In the genomic region with DNA sequence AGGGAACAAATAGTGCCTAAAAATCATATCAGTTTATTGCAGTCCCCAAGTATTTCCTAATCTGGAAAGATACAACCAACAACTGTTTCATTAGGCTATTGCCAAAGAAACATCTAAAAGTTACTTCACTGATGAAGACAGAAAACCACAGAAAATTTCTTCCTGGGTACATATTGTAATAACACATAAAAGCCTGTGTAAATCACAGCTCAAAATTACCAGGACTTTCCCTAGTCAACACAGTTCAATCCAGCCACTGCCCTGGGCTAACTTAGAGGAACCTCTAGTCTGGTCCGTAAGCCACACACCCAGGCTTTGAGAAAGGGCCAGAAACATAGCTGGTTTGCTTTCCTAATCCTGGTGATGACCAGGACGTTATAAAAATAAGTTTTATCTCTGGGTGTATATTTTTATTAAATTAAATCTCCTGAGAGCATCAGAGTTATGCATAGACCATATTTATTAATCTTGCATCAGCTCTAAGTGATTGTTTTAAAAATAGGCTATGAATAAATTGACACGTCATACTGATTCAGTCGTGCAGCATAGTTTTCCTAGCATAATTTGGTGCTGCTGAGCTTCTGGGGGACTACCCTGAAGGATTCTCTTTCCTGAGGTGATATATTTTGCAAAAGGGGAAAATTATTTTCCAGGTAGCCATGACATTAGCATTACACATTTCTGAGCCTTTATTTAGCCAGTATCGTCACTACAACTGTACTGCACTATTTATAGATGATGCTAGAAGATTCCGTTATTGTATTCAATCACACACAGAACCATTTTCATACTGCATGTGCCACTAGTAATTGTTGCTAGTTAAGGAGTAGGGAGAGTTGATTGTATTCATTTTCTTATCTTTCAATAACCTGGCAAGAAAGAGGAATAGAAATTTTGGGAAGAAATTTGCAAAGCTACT, we compare ENCODE assay signal across 19 cellular contexts. TPM values are rescaled to one million over a fixed set of nuclear protein-coding genes. Genes with fewer than 3 reads are reported as not detected.
DNase-seq lines count a peak whose midpoint lies in the region; FAIRE-seq and TF ChIP-seq lines count a peak whose summit lies in the region.
"Had no signal": no experiment of that assay in that cellular context is flagged by ENCODE, and none has a peak within 500 bp of the region (broad histone marks: within the 10 kb centered on the region; RNA-seq: fewer than 3 reads in every experiment).

No MANE protein-coding gene starts in this region.

- H3K4me3 Mint-ChIP-seq in HFFc6: peak overlapping the region; percentile 52
- H3K4me3 Mint-ChIP-seq: activated T-helper 1 cell treated with anti-CD3 and anti-CD28 coated beads, Interleukin-12 subunit alpha, Interleukin-12 subunit beta, Interleukin-2, Interleukin-4 antibody, amounts not matched to agents 30 ng/mL and 10 ng/mL and 1 ng/mL, durations not matched to agents 14 hours and 24 hours and 36 hours; GM23338; stimulated activated naive B cell treated with anti-CD40 and anti-IgM and Interleukin-4, amounts not matched to agents 10 μg/mL and 1 μg/mL and 100 μg/mL, for 72 hours had no signal

- WGBS in thyroid gland, 2 donors: 72 to 74% methylated on average over 6 of the region's 6 CpGs

- no peaks in the 10 kb centered on the region for H3K27me3 ChIP-seq in thyroid gland
- H3K27me3 ChIP-seq: breast epithelium had no signal

- peaks cover 2% of the 10 kb centered on the region; the same call in 1 of the 2 replicates for H3K27me3 Mint-ChIP-seq in HFFc6 (ENCODE audit: insufficient read depth)
- H3K27me3 Mint-ChIP-seq: stimulated activated naive B cell treated with anti-CD40 and anti-IgM and Interleukin-4, amounts not matched to agents 10 μg/mL and 1 μg/mL and 100 μg/mL, for 72 hours had no signal

- H3K4me1 ChIP-seq in kidney (ENCODE audit: control insufficient read depth in 1 of 2, insufficient read depth in 1 of 2, low read depth in 1 of 2, low read length in 2 of 2) (no peaks in the 10 kb centered on the region), thyroid gland (no peaks in the 10 kb centered on the region)
- H3K4me1 ChIP-seq: breast epithelium had no signal

- H3K27ac ChIP-seq in kidney (ENCODE audit: low read depth in 2 of 2, low read length in 2 of 2): peak overlapping the region in 1 of 2 donors; percentile 63
- peak overlapping the region in 1 of 3 donors; percentile 15 for H3K27ac ChIP-seq in thyroid gland
- H3K27ac ChIP-seq: epithelial cell of prostate, VCaP had no signal

- peak overlapping the region; percentile 37 for H3K27ac Mint-ChIP-seq in HFFc6
- H3K27ac Mint-ChIP-seq: activated T-helper 1 cell treated with anti-CD3 and anti-CD28 coated beads, Interleukin-12 subunit alpha, Interleukin-12 subunit beta, Interleukin-2, Interleukin-4 antibody, amounts not matched to agents 30 ng/mL and 10 ng/mL and 1 ng/mL, durations not matched to agents 14 hours and 24 hours and 36 hours; GM23338; stimulated activated naive B cell treated with anti-CD40 and anti-IgM and Interleukin-4, amounts not matched to agents 10 μg/mL and 1 μg/mL and 100 μg/mL, for 72 hours had no signal

- CTCF ChIA-PET in GM10248 (lab: Yijun Ruan, JAX): no interaction called here

- DNase-seq in HFFc6 (peak; percentile 29), cardiac fibroblast (ENCODE audit: low read depth in 2 of 2) (peak; percentile 82 to 93), kidney (peak; percentile 44), thyroid gland (peak; percentile 5 to 7), GM10248 (ENCODE audit: extremely low spot score) (no peak), NCI-H526 treated with DMSO at 0.1 percent for 48 hours (lab: John Stamatoyannopoulos, UW) (no peak), activated T-cell treated with anti-CD3 and anti-CD28 coated beads for 4 hours (no peak), NCI-H345 (lab: John Stamatoyannopoulos, UW) (no peak)
- DNase-seq: COR-L47; NCI-H1105; stimulated activated naive B cell treated with anti-CD40 and anti-IgM and Interleukin-4, amounts not matched to agents 10 μg/mL and 1 μg/mL and 100 μg/mL, for 72 hours had no signal

- peaks cover 15% of the 10 kb centered on the region for H3K36me3 Mint-ChIP-seq in HFFc6 (ENCODE audit: low read depth)
- H3K36me3 Mint-ChIP-seq: stimulated activated naive B cell treated with anti-CD40 and anti-IgM and Interleukin-4, amounts not matched to agents 10 μg/mL and 1 μg/mL and 100 μg/mL, for 72 hours had no signal

- no peak overlapping the region for H3K9ac ChIP-seq in kidney (ENCODE audit: low read length in 2 of 2)

- intact Hi-C loops in kidney (cut with DNase I): no loop called here
- intact Hi-C loops in thyroid gland (cut with DNase I): no loop called here

- peaks cover 0 to 2% of the 10 kb centered on the region in 2 donors for H3K9me3 ChIP-seq in kidney (ENCODE audit: control insufficient read depth in 1 of 2, low read length in 2 of 2)
- no peaks in the 10 kb centered on the region for H3K9me3 ChIP-seq in thyroid gland
- H3K9me3 ChIP-seq: breast epithelium had no signal

- TF ChIP-seq CTCF in HFFc6 (IDR thresholded peaks at IDR 0.05) (no peak), cardiac fibroblast (IDR thresholded peaks at IDR 0.05; ENCODE audit: low read depth, low read length) (no peak), kidney (IDR thresholded peaks at IDR 0.05; ENCODE audit: borderline replicate concordance, extremely low read depth, insufficient read depth) (no peak), thyroid gland (IDR thresholded peaks at IDR 0.05) (no peak), GM10248 (IDR thresholded peaks at IDR 0.05; ENCODE audit: control extremely low read depth, extremely low read depth, low read depth, missing control alignments) (no peak)

- no peaks in the 10 kb centered on the region for H3K9me3 Mint-ChIP-seq in HFFc6
- H3K9me3 Mint-ChIP-seq: activated T-helper 1 cell treated with anti-CD3 and anti-CD28 coated beads, Interleukin-12 subunit alpha, Interleukin-12 subunit beta, Interleukin-2, Interleukin-4 antibody, amounts not matched to agents 30 ng/mL and 10 ng/mL and 1 ng/mL, durations not matched to agents 14 hours and 24 hours and 36 hours; GM23338 had no signal

- H3K4me1 Mint-ChIP-seq in HFFc6 (ENCODE audit: low read depth): peaks cover 81% of the 10 kb centered on the region
- H3K4me1 Mint-ChIP-seq: stimulated activated naive B cell treated with anti-CD40 and anti-IgM and Interleukin-4, amounts not matched to agents 10 μg/mL and 1 μg/mL and 100 μg/mL, for 72 hours had no signal

- POLR2A ChIA-PET in GM10248 (lab: Yijun Ruan, JAX): no interaction called here

- TF ChIP-seq POLR2A in thyroid gland (IDR thresholded peaks at IDR 0.05): no peak

- H3K36me3 ChIP-seq in kidney (ENCODE audit: control insufficient read depth in 1 of 2, insufficient read depth in 2 of 2, low read length in 2 of 2) (no peaks in the 10 kb centered on the region), thyroid gland (no peaks in the 10 kb centered on the region)
- H3K36me3 ChIP-seq: breast epithelium had no signal

- peak; percentile 53 for FAIRE-seq in kidney (lab: Jason Lieb, UNC)
- FAIRE-seq: keratinocyte had no signal

- H3K4me3 ChIP-seq in cardiac fibroblast (replicated peaks in 1 of 2; ENCODE audit: low read depth in 2 of 2, low read length in 2 of 2): no peak overlapping the region
- H3K4me3 ChIP-seq in kidney (ENCODE audit: low read length in 2 of 2): no peak overlapping the region
- H3K4me3 ChIP-seq in thyroid gland (replicated peaks in 1 of 3): no peak overlapping the region
- H3K4me3 ChIP-seq: breast epithelium, GM23338 had no signal

RNA-seq across cellular contexts. Expression of gene MUSK, which starts 12.6 kb away (rescaled TPM):
- under 1 TPM in 4 of 6 experiments, not detected in 2; 0.11 to 0.23 (median 0.14) TPM for total RNA-seq in HFFc6 (2021; fragmentation: NEBNext Ultra II Directional; extraction: Animal tissue kit (Norgen Biotek cat#: 25700))
- total RNA-seq in kidney (0.31 TPM), thyroid gland (under 1 TPM in 3 of 4 donors, not detected in 1; 0.22 to 0.42 (median 0.27) TPM)
- not detected for polyA plus RNA-seq in kidney (ENCODE audit: insufficient read depth, low read depth, low replicate concordance)
- total RNA-seq: activated T-helper 1 cell treated with anti-CD3 and anti-CD28 coated beads, Interleukin-12 subunit alpha, Interleukin-12 subunit beta, Interleukin-2, Interleukin-4 antibody, amounts not matched to agents 30 ng/mL and 10 ng/mL and 1 ng/mL, durations not matched to agents 14 hours and 24 hours and 36 hours; GM23338; NCI-H460 had no signal
- polyA plus RNA-seq: GM23338, keratinocyte, neural cell had no signal

Comparison
In these comparisons a context has a peak if more than half of its experiments do, and no peak if none do; other contexts are left out.
1. DNase-seq: peak in HFFc6 (single experiment), cardiac fibroblast (2 of 2), kidney (single experiment) and thyroid gland (2 of 2); none in GM10248 (single experiment), NCI-H526 treated with DMSO at 0.1 percent for 48 hours (single experiment), activated T-cell treated with anti-CD3 and anti-CD28 coated beads for 4 hours (single experiment) and NCI-H345 (single experiment).